ENCODE assay signal across 2 cellular contexts in genomic region chr2:109950146-109950843, GRCh38. TPM values are rescaled to one million over a fixed set of nuclear protein-coding genes. Genes with fewer than 3 reads are reported as not detected.
"Had no signal": no experiment of that assay in that cellular context is flagged by ENCODE, and none has a peak within 500 bp of the region (broad histone marks: within the 10 kb centered on the region; RNA-seq: fewer than 3 reads in every experiment).

No MANE protein-coding gene starts in this region.

RNA-seq across cellular contexts. Expression of gene LIMS3, which starts 51.8 kb away (rescaled TPM):
- total RNA-seq: activated CD4-positive, alpha-beta T cell treated with anti-CD3 and anti-CD28 coated beads, Interleukin-2, amount 10 ng/mL, durations not matched to agents 7 days and 5 days; activated T-helper 2 cell treated with anti-CD3 and anti-CD28 coated beads, Interferon-gamma antibody, Interleukin-2, Interleukin-4, amounts not matched to agents 10 μg/mL and 5 μg/mL and 100 μg/mL, durations not matched to agents 14 hours and 24 hours and 36 hours had no signal
